20 cellular contexts compared by ENCODE assay signal in genomic region chr2:206502729-206503128, GRCh38.
"Had no signal": no experiment of that assay in that cellular context is flagged by ENCODE, and none has a peak within 500 bp of the region (broad histone marks: within the 10 kb centered on the region; RNA-seq: fewer than 3 reads in every experiment).

No MANE protein-coding gene starts in this region.

- H3K27ac Mint-ChIP-seq: activated CD8-positive, alpha-beta memory T cell treated with anti-CD3 and anti-CD28 coated beads, Interleukin-2, amount 10 ng/mL, durations not matched to agents 7 days and 5 days; activated naive CD4-positive, alpha-beta T cell treated with anti-CD3 and anti-CD28 coated beads, Interleukin-2, amount 50 U/mL, for 72 hours; activated T-cell treated with anti-CD3 and anti-CD28 coated beads, Interleukin-2, amount 50 U/mL, for 24 hours; natural killer cell had no signal

- H3K4me1 ChIP-seq: tibial artery had no signal

- H3K4me2 ChIP-seq: hepatocyte had no signal

- H3K9me3 Mint-ChIP-seq: activated naive CD4-positive, alpha-beta T cell treated with anti-CD3 and anti-CD28 coated beads, Interleukin-2, amount 50 U/mL, for 72 hours; activated T-cell treated with anti-CD3 and anti-CD28 coated beads, Interleukin-2, amount 50 U/mL, for 24 hours; natural killer cell had no signal

- H3K36me3 ChIP-seq: tibial artery had no signal

- H3K36me3 Mint-ChIP-seq: activated CD8-positive, alpha-beta memory T cell treated with anti-CD3 and anti-CD28 coated beads, Interleukin-2, amount 10 ng/mL, durations not matched to agents 7 days and 5 days; activated naive CD4-positive, alpha-beta T cell treated with anti-CD3 and anti-CD28 coated beads, Interleukin-2, amount 50 U/mL, for 72 hours; natural killer cell had no signal

- ATAC-seq: activated CD8-positive, alpha-beta memory T cell treated with anti-CD3 and anti-CD28 coated beads, Interleukin-2, amount 10 ng/mL, durations not matched to agents 7 days and 5 days; activated naive CD4-positive, alpha-beta T cell treated with anti-CD3 and anti-CD28 coated beads, Interleukin-2, amount 50 U/mL, for 72 hours; left ventricle myocardium superior; natural killer cell; right cardiac atrium had no signal

- H3K79me2 ChIP-seq: hepatocyte had no signal

- H3K27ac ChIP-seq: hepatocyte, tibial artery had no signal

- H3K4me3 ChIP-seq: hepatocyte, tibial artery had no signal

- H3K4me1 Mint-ChIP-seq: natural killer cell had no signal

- H2AFZ ChIP-seq: hepatocyte had no signal

- H3K27me3 ChIP-seq: hepatocyte, tibial artery had no signal

- H3K9me3 ChIP-seq: tibial artery had no signal

- DNase-seq: activated CD4-positive, alpha-beta T cell treated with anti-CD3 and anti-CD28 coated beads, Interleukin-2, amount 50 U/mL, for 48 hours; activated CD4-positive, CD25-positive, alpha-beta regulatory T cell treated with anti-CD3 and anti-CD28 coated beads, Interleukin-2, amount 50 U/mL, for 72 hours; activated CD8-positive, alpha-beta memory T cell treated with anti-CD3 and anti-CD28 coated beads, Interleukin-2, amount 10 ng/mL, durations not matched to agents 7 days and 5 days; activated gamma-delta T cell; activated T-cell treated with anti-CD3 and anti-CD28 coated beads, Interleukin-2, amount 50 U/mL, for 24 hours; amniotic stem cell; kidney glomerular epithelial cell; left ventricle myocardium superior; mesendoderm; natural killer cell; nucleus accumbens; posterior cingulate gyrus; right cardiac atrium; small intestine; stimulated activated CD4-positive, alpha-beta T cell treated with anti-CD3 and anti-CD28 coated beads, Interleukin-4, amount 100 ng/mL, for 24 hours; stimulated activated naive CD4-positive, alpha-beta T cell; T1000; tibial artery had no signal

- H3K4me3 Mint-ChIP-seq: activated CD8-positive, alpha-beta memory T cell treated with anti-CD3 and anti-CD28 coated beads, Interleukin-2, amount 10 ng/mL, durations not matched to agents 7 days and 5 days; activated T-cell treated with anti-CD3 and anti-CD28 coated beads, Interleukin-2, amount 50 U/mL, for 24 hours; natural killer cell had no signal
